Comparison of ENCODE assay signal across 8 cellular contexts in genomic region chr7:1137517-1138167, GRCh38. TPM values are rescaled to one million over a fixed set of nuclear protein-coding genes. Genes with fewer than 3 reads are reported as not detected.
DNase-seq lines count a peak whose midpoint lies in the region; ATAC-seq, FAIRE-seq and TF ChIP-seq lines count a peak whose summit lies in the region.

No MANE protein-coding gene starts in this region.

- H3K27ac ChIP-seq in foreskin keratinocyte, result no peak overlapping the region
- peak overlapping the region; percentile 63 for H3K27ac ChIP-seq in rectal smooth muscle tissue (ENCODE audit: low read depth, low read length)

- H3K4me1 Mint-ChIP-seq in activated CD8-positive, alpha-beta memory T cell treated with anti-CD3 and anti-CD28 coated beads, Interleukin-2, amount 10 ng/mL, durations not matched to agents 7 days and 5 days, result peaks cover 16% of the 10 kb centered on the region
- H3K4me1 Mint-ChIP-seq in T-cell, result peaks cover 13 to 16% (median 16%) of the 10 kb centered on the region in 3 donors

- peaks cover 4% of the 10 kb centered on the region for H3K36me3 Mint-ChIP-seq in activated CD8-positive, alpha-beta memory T cell treated with anti-CD3 and anti-CD28 coated beads, Interleukin-2, amount 10 ng/mL, durations not matched to agents 7 days and 5 days
- H3K36me3 Mint-ChIP-seq in T-cell, result peaks cover 8% of the 10 kb centered on the region

- H3K27ac Mint-ChIP-seq in activated CD8-positive, alpha-beta memory T cell treated with anti-CD3 and anti-CD28 coated beads, Interleukin-2, amount 10 ng/mL, durations not matched to agents 7 days and 5 days, result peak overlapping the region; percentile 81
- H3K27ac Mint-ChIP-seq in T-cell, result peak overlapping the region; percentile 3 to 40

- POLR2A ChIA-PET in T-cell (lab: Charles Lee), result no interaction called here

- no peak for TF ChIP-seq CTCF in foreskin keratinocyte (conservative IDR thresholded peaks at IDR 0.05)

- DNase-seq in activated CD8-positive, alpha-beta memory T cell treated with anti-CD3 and anti-CD28 coated beads, Interleukin-2, amount 10 ng/mL, durations not matched to agents 7 days and 5 days, result no peak
- DNase-seq in activated CD8-positive, alpha-beta memory T cell treated with anti-CD3 and anti-CD28 coated beads, Interleukin-2, amount 50 U/mL, for 4 hours, result no peak
- DNase-seq in T-cell (no peak), foreskin keratinocyte (peak in 1 of 2 donors; percentile 4), frontal cortex (ENCODE audit: low spot score in 2 of 2) (no peak), RPMI8226 (no peak)

- no peaks in the 10 kb centered on the region for H3K27me3 ChIP-seq in foreskin keratinocyte
- no peaks in the 10 kb centered on the region for H3K27me3 ChIP-seq in rectal smooth muscle tissue (ENCODE audit: control insufficient read depth, insufficient read depth, low read length)

- FAIRE-seq in frontal cortex (lab: Jason Lieb, UNC), result no peak

- H3K9me3 Mint-ChIP-seq in activated CD8-positive, alpha-beta memory T cell treated with anti-CD3 and anti-CD28 coated beads, Interleukin-2, amount 10 ng/mL, durations not matched to agents 7 days and 5 days (ENCODE audit: low read depth), result no peaks in the 10 kb centered on the region
- H3K9me3 Mint-ChIP-seq in T-cell, result no peaks in the 10 kb centered on the region

- peak overlapping the region; percentile 79 for H3K4me3 Mint-ChIP-seq in activated CD8-positive, alpha-beta memory T cell treated with anti-CD3 and anti-CD28 coated beads, Interleukin-2, amount 10 ng/mL, durations not matched to agents 7 days and 5 days
- H3K4me3 Mint-ChIP-seq in T-cell, result peak overlapping the region; percentile 82 to 92 (median 87)

- H3K4me1 ChIP-seq in foreskin keratinocyte, result peaks cover 3% of the 10 kb centered on the region
- no peaks in the 10 kb centered on the region for H3K4me1 ChIP-seq in rectal smooth muscle tissue (ENCODE audit: control insufficient read depth, insufficient read depth, low read length)

- CTCF ChIA-PET in activated CD8-positive, alpha-beta memory T cell treated with anti-CD3 and anti-CD28 coated beads, Interleukin-2, amount 10 ng/mL, durations not matched to agents 7 days and 5 days (lab: Charles Lee), result interaction anchor here (1.1 to 3.6 kb wide), 12 partner anchors 12 to 144 kb away, joined by 4 to 33 read pairs (median 6); partner anchors contain the start of gene ZFAND2A
- CTCF ChIA-PET in T-cell (lab: Charles Lee), result interaction anchor here (0.9 to 1.7 kb wide), 4 partner anchors 15 to 51 kb away, joined by 3 to 5 read pairs (median 4); partner anchors contain the start of gene ZFAND2A (in 1 of the 2)

- ATAC-seq in activated CD8-positive, alpha-beta memory T cell treated with anti-CD3 and anti-CD28 coated beads, Interleukin-2, amount 10 ng/mL, durations not matched to agents 7 days and 5 days, result peak; percentile 83
- ATAC-seq in HG02970 (IDR thresholded peaks at IDR 0.05; ENCODE audit: low FRiP score, unreplicated experiment), result peak; percentile 45
- peak; percentile 70 to 78 (median 74) for ATAC-seq in T-cell (replicated peaks in 1 of 4)
- ATAC-seq in foreskin keratinocyte, result peak; percentile 61

- no peaks in the 10 kb centered on the region for H3K27me3 Mint-ChIP-seq in activated CD8-positive, alpha-beta memory T cell treated with anti-CD3 and anti-CD28 coated beads, Interleukin-2, amount 10 ng/mL, durations not matched to agents 7 days and 5 days
- H3K27me3 Mint-ChIP-seq in T-cell, result no peaks in the 10 kb centered on the region

- no peak overlapping the region for H3K9ac ChIP-seq in rectal smooth muscle tissue (ENCODE audit: low read length)

- H3K36me3 ChIP-seq in rectal smooth muscle tissue (ENCODE audit: control insufficient read depth, insufficient read depth, low read length), result no peaks in the 10 kb centered on the region

- peak overlapping the region; percentile 95 for H3K4me3 ChIP-seq in rectal smooth muscle tissue (ENCODE audit: low read length)

RNA-seq across cellular contexts. Expression of gene ZFAND2A, which starts 22.4 kb away (rescaled TPM):
- 10 to 100 TPM; 23.8 to 23.9 TPM for total RNA-seq in activated CD8-positive, alpha-beta memory T cell treated with anti-CD3 and anti-CD28 coated beads, Interleukin-2, amount 10 ng/mL, durations not matched to agents 7 days and 5 days
- 10 to 100 TPM; 26.6 to 77.3 (median 30.1) TPM for total RNA-seq in T-cell
- total RNA-seq in foreskin keratinocyte, result 19.9 and 22.2 TPM in 2 replicates
- polyA plus RNA-seq in foreskin keratinocyte, result 22.9 and 25.1 TPM in 2 replicates
- total RNA-seq in frontal cortex, result 15.1 TPM

RNA-seq across cellular contexts. Expression of gene GPER1, which starts 49.7 kb away (rescaled TPM):
- not detected for total RNA-seq in activated CD8-positive, alpha-beta memory T cell treated with anti-CD3 and anti-CD28 coated beads, Interleukin-2, amount 10 ng/mL, durations not matched to agents 7 days and 5 days
- total RNA-seq in T-cell (under 1 TPM in 3 of 5 donors, not detected in 2; 0.23 to 0.41 (median 0.26) TPM), foreskin keratinocyte (0.07 TPM in 1 of 2 replicates, not detected in the other), frontal cortex (1.6 TPM)
- 0.03 and 0.07 TPM in 2 replicates for polyA plus RNA-seq in foreskin keratinocyte
